In genomic region chr14:104223810-104224515, GRCh38 we compare ENCODE assay signal across 1 cellular context.
TF ChIP-seq lines count a peak whose summit lies in the region.

No MANE protein-coding gene starts in this region.

TF ChIP-seq in SK-N-SH treated with all-trans-retinoic acid at 6 μM for 48 hours, 23 proteins besides CTCF, POLR2A, EP300 and RAD21 (continued from another document):
- TF ChIP-seq, protein P1, sequence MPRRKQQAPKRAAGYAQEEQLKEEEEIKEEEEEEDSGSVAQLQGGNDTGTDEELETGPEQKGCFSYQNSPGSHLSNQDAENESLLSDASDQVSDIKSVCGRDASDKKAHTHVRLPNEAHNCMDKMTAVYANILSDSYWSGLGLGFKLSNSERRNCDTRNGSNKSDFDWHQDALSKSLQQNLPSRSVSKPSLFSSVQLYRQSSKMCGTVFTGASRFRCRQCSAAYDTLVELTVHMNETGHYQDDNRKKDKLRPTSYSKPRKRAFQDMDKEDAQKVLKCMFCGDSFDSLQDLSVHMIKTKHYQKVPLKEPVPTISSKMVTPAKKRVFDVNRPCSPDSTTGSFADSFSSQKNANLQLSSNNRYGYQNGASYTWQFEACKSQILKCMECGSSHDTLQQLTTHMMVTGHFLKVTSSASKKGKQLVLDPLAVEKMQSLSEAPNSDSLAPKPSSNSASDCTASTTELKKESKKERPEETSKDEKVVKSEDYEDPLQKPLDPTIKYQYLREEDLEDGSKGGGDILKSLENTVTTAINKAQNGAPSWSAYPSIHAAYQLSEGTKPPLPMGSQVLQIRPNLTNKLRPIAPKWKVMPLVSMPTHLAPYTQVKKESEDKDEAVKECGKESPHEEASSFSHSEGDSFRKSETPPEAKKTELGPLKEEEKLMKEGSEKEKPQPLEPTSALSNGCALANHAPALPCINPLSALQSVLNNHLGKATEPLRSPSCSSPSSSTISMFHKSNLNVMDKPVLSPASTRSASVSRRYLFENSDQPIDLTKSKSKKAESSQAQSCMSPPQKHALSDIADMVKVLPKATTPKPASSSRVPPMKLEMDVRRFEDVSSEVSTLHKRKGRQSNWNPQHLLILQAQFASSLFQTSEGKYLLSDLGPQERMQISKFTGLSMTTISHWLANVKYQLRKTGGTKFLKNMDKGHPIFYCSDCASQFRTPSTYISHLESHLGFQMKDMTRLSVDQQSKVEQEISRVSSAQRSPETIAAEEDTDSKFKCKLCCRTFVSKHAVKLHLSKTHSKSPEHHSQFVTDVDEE (CRISPR knock-in tag; IDR thresholded peaks at IDR 0.05) = peak; percentile 95
- TF ChIP-seq TCF4 (CRISPR knock-in tag; IDR thresholded peaks at IDR 0.05; ENCODE audit: borderline replicate concordance) (peak; percentile 86), ZNF565 (CRISPR knock-in tag; conservative IDR thresholded peaks at IDR 0.05; ENCODE audit: low read depth) (no peak), SNAI2 (CRISPR knock-in tag; IDR thresholded peaks at IDR 0.05) (0 out of 2 replicates have a peak, but pooled peaks have one; percentile 5)
